In the genomic region with DNA sequence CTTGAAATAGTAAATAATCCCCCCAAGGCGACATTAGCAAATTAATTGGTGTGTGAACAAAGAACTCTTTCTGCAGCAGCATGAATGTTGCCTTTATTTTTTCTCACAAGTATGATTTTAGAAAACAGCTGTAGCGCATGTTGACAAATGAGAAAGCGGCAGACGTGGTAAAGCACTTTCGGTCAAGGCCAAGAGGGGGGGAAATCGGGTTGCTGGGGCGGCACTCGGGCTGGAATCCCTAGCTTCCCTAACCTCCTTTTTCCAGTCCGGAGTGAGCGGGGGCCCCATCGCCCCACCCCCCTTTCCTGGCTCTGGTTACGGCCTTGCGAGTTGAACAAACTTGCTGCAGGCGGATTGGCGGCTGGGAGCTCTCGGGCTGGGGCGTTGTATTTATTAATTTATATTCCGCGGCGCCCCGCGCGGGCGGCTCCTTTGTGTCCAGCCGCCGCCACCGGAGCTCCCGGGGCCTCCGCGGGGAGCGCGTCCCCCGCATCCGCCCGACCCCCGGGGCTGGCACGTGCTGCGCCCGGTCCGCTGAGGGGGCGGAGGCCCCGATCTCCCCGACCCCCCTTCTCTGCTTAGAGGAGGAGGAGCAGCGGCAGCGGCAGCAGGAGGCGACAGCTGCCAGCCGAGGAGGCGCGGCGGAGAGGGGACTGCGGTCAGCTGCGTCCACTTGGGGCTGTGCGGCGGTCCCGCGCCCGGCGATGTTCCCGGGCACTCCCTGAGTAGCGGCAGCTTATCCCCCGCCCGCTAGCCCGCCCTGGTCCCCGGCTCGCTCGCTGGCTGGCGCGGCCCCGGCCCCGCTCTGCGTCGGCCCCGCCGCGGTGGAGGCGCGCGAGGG, we compare ENCODE assay signal across 1 cellular context.
TF ChIP-seq lines count a peak whose summit lies in the region.

A gene with protein sequence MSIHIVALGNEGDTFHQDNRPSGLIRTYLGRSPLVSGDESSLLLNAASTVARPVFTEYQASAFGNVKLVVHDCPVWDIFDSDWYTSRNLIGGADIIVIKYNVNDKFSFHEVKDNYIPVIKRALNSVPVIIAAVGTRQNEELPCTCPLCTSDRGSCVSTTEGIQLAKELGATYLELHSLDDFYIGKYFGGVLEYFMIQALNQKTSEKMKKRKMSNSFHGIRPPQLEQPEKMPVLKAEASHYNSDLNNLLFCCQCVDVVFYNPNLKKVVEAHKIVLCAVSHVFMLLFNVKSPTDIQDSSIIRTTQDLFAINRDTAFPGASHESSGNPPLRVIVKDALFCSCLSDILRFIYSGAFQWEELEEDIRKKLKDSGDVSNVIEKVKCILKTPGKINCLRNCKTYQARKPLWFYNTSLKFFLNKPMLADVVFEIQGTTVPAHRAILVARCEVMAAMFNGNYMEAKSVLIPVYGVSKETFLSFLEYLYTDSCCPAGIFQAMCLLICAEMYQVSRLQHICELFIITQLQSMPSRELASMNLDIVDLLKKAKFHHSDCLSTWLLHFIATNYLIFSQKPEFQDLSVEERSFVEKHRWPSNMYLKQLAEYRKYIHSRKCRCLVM (plus strand): TSS at position 607 of the 841 bp plus-strand sequence. CDS start 347 bp downstream, outside the sequence.

TF ChIP-seq in HepG2, 621 proteins besides CTCF, POLR2A, EP300 and RAD21 (continued from another document and continues in another):
- TF ChIP-seq, protein P1, sequence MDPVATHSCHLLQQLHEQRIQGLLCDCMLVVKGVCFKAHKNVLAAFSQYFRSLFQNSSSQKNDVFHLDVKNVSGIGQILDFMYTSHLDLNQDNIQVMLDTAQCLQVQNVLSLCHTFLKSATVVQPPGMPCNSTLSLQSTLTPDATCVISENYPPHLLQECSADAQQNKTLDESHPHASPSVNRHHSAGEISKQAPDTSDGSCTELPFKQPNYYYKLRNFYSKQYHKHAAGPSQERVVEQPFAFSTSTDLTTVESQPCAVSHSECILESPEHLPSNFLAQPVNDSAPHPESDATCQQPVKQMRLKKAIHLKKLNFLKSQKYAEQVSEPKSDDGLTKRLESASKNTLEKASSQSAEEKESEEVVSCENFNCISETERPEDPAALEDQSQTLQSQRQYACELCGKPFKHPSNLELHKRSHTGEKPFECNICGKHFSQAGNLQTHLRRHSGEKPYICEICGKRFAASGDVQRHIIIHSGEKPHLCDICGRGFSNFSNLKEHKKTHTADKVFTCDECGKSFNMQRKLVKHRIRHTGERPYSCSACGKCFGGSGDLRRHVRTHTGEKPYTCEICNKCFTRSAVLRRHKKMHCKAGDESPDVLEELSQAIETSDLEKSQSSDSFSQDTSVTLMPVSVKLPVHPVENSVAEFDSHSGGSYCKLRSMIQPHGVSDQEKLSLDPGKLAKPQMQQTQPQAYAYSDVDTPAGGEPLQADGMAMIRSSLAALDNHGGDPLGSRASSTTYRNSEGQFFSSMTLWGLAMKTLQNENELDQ (CRISPR knock-in tag; IDR thresholded peaks at IDR 0.05; ENCODE audit: borderline replicate concordance): no peak
- TF ChIP-seq, protein P2, sequence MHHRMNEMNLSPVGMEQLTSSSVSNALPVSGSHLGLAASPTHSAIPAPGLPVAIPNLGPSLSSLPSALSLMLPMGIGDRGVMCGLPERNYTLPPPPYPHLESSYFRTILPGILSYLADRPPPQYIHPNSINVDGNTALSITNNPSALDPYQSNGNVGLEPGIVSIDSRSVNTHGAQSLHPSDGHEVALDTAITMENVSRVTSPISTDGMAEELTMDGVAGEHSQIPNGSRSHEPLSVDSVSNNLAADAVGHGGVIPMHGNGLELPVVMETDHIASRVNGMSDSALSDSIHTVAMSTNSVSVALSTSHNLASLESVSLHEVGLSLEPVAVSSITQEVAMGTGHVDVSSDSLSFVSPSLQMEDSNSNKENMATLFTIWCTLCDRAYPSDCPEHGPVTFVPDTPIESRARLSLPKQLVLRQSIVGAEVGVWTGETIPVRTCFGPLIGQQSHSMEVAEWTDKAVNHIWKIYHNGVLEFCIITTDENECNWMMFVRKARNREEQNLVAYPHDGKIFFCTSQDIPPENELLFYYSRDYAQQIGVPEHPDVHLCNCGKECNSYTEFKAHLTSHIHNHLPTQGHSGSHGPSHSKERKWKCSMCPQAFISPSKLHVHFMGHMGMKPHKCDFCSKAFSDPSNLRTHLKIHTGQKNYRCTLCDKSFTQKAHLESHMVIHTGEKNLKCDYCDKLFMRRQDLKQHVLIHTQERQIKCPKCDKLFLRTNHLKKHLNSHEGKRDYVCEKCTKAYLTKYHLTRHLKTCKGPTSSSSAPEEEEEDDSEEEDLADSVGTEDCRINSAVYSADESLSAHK (CRISPR knock-in tag; IDR thresholded peaks at IDR 0.05; ENCODE audit: borderline replicate concordance): no peak
- TF ChIP-seq NFKBIZ (CRISPR knock-in tag; IDR thresholded peaks at IDR 0.05) (no peak), ZNF317 (CRISPR knock-in tag; IDR thresholded peaks at IDR 0.05) (no peak), RFXAP (CRISPR knock-in tag; IDR thresholded peaks at IDR 0.05; ENCODE audit: borderline replicate concordance) (no peak), ARNTL (CRISPR knock-in tag; IDR thresholded peaks at IDR 0.05) (no peak), ZNF121 (CRISPR knock-in tag; IDR thresholded peaks at IDR 0.05) (no peak; the same call in 1 of the 2 replicates), MED8 (CRISPR knock-in tag; IDR thresholded peaks at IDR 0.05; ENCODE audit: insufficient replicate concordance) (no peak), ZNF839 (CRISPR knock-in tag; IDR thresholded peaks at IDR 0.05; ENCODE audit: borderline replicate concordance) (no peak), FOXC1 (CRISPR knock-in tag; IDR thresholded peaks at IDR 0.05; ENCODE audit: borderline replicate concordance) (peak; percentile 56; the same call in 1 of the 2 replicates), HNRNPL (IDR thresholded peaks at IDR 0.05; ENCODE audit: low read depth, low read length) (0 out of 2 replicates have a peak, but pooled peaks have one; percentile 23), FOXA3 (CRISPR knock-in tag; IDR thresholded peaks at IDR 0.05) (peak; percentile 69), RARG (CRISPR knock-in tag; IDR thresholded peaks at IDR 0.05; ENCODE audit: low read depth) (no peak), ZFP36 (IDR thresholded peaks at IDR 0.05; ENCODE audit: borderline replicate concordance, low read depth, low read length, partially characterized antibody) (no peak), TAF1 (CRISPR knock-in tag; IDR thresholded peaks at IDR 0.05) (peak; percentile 48), KAT2B (IDR thresholded peaks at IDR 0.05; ENCODE audit: borderline replicate concordance, low read depth, low read length) (no peak), FIP1L1 (IDR thresholded peaks at IDR 0.05; ENCODE audit: borderline replicate concordance, insufficient read depth, low read depth, low read length) (no peak), ZNF788 (CRISPR knock-in tag; IDR thresholded peaks at IDR 0.05; ENCODE audit: borderline replicate concordance) (0 out of 2 replicates have a peak, but pooled peaks have one; percentile 13), HOXD1 (CRISPR knock-in tag; IDR thresholded peaks at IDR 0.05) (no peak), RXRA (CRISPR knock-in tag; IDR thresholded peaks at IDR 0.05) (peak; percentile 61; the same call in 1 of the 2 replicates), XBP1 (CRISPR knock-in tag; IDR thresholded peaks at IDR 0.05) (no peak), NR2C2 (CRISPR knock-in tag; IDR thresholded peaks at IDR 0.05; ENCODE audit: borderline replicate concordance) (no peak), JUN (CRISPR knock-in tag; IDR thresholded peaks at IDR 0.05) (no peak), GABPB1 (CRISPR knock-in tag; IDR thresholded peaks at IDR 0.05) (peak; percentile 31; the same call in 1 of the 2 replicates), NFATC3 (CRISPR knock-in tag; IDR thresholded peaks at IDR 0.05) (no peak), ZNF775 (CRISPR knock-in tag; IDR thresholded peaks at IDR 0.05; ENCODE audit: borderline replicate concordance) (no peak), CCDC6 (CRISPR knock-in tag; IDR thresholded peaks at IDR 0.05) (no peak), SPEN (CRISPR knock-in tag; IDR thresholded peaks at IDR 0.05; ENCODE audit: low read depth) (peak; percentile 64; the same call in 1 of the 2 replicates)
- TF ChIP-seq, protein P3, sequence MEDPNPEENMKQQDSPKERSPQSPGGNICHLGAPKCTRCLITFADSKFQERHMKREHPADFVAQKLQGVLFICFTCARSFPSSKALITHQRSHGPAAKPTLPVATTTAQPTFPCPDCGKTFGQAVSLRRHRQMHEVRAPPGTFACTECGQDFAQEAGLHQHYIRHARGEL (CRISPR knock-in tag; IDR thresholded peaks at IDR 0.05): no peak
- TF ChIP-seq, protein P4, sequence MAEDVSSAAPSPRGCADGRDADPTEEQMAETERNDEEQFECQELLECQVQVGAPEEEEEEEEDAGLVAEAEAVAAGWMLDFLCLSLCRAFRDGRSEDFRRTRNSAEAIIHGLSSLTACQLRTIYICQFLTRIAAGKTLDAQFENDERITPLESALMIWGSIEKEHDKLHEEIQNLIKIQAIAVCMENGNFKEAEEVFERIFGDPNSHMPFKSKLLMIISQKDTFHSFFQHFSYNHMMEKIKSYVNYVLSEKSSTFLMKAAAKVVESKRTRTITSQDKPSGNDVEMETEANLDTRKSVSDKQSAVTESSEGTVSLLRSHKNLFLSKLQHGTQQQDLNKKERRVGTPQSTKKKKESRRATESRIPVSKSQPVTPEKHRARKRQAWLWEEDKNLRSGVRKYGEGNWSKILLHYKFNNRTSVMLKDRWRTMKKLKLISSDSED (CRISPR knock-in tag; IDR thresholded peaks at IDR 0.05): no peak
- TF ChIP-seq, protein P5, sequence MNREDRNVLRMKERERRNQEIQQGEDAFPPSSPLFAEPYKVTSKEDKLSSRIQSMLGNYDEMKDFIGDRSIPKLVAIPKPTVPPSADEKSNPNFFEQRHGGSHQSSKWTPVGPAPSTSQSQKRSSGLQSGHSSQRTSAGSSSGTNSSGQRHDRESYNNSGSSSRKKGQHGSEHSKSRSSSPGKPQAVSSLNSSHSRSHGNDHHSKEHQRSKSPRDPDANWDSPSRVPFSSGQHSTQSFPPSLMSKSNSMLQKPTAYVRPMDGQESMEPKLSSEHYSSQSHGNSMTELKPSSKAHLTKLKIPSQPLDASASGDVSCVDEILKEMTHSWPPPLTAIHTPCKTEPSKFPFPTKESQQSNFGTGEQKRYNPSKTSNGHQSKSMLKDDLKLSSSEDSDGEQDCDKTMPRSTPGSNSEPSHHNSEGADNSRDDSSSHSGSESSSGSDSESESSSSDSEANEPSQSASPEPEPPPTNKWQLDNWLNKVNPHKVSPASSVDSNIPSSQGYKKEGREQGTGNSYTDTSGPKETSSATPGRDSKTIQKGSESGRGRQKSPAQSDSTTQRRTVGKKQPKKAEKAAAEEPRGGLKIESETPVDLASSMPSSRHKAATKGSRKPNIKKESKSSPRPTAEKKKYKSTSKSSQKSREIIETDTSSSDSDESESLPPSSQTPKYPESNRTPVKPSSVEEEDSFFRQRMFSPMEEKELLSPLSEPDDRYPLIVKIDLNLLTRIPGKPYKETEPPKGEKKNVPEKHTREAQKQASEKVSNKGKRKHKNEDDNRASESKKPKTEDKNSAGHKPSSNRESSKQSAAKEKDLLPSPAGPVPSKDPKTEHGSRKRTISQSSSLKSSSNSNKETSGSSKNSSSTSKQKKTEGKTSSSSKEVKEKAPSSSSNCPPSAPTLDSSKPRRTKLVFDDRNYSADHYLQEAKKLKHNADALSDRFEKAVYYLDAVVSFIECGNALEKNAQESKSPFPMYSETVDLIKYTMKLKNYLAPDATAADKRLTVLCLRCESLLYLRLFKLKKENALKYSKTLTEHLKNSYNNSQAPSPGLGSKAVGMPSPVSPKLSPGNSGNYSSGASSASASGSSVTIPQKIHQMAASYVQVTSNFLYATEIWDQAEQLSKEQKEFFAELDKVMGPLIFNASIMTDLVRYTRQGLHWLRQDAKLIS (CRISPR knock-in tag; IDR thresholded peaks at IDR 0.05): peak; percentile 19; the same call in 1 of the 2 replicates
- TF ChIP-seq, protein P6, sequence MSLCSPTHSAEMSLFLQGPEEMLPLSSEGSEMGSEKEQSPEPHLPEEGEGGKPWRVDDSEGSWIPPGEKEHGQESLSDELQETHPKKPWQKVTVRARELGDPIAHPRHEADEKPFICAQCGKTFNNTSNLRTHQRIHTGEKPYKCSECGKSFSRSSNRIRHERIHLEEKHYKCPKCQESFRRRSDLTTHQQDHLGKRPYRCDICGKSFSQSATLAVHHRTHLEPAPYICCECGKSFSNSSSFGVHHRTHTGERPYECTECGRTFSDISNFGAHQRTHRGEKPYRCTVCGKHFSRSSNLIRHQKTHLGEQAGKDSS (CRISPR knock-in tag; IDR thresholded peaks at IDR 0.05; ENCODE audit: borderline replicate concordance, low read depth): no peak
- TF ChIP-seq, protein P7, sequence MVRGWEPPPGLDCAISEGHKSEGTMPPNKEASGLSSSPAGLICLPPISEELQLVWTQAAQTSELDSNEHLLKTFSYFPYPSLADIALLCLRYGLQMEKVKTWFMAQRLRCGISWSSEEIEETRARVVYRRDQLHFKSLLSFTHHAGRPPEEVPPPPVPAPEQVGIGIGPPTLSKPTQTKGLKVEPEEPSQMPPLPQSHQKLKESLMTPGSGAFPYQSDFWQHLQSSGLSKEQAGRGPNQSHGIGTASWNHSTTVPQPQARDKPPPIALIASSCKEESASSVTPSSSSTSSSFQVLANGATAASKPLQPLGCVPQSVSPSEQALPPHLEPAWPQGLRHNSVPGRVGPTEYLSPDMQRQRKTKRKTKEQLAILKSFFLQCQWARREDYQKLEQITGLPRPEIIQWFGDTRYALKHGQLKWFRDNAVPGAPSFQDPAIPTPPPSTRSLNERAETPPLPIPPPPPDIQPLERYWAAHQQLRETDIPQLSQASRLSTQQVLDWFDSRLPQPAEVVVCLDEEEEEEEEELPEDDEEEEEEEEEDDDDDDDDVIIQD (CRISPR knock-in tag; IDR thresholded peaks at IDR 0.05; ENCODE audit: low read depth): no peak
- TF ChIP-seq, protein P8, sequence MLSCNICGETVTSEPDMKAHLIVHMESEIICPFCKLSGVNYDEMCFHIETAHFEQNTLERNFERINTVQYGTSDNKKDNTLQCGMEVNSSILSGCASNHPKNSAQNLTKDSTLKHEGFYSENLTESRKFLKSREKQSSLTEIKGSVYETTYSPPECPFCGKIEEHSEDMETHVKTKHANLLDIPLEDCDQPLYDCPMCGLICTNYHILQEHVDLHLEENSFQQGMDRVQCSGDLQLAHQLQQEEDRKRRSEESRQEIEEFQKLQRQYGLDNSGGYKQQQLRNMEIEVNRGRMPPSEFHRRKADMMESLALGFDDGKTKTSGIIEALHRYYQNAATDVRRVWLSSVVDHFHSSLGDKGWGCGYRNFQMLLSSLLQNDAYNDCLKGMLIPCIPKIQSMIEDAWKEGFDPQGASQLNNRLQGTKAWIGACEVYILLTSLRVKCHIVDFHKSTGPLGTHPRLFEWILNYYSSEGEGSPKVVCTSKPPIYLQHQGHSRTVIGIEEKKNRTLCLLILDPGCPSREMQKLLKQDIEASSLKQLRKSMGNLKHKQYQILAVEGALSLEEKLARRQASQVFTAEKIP (CRISPR knock-in tag; IDR thresholded peaks at IDR 0.05; ENCODE audit: borderline replicate concordance): no peak
- TF ChIP-seq, protein P9, sequence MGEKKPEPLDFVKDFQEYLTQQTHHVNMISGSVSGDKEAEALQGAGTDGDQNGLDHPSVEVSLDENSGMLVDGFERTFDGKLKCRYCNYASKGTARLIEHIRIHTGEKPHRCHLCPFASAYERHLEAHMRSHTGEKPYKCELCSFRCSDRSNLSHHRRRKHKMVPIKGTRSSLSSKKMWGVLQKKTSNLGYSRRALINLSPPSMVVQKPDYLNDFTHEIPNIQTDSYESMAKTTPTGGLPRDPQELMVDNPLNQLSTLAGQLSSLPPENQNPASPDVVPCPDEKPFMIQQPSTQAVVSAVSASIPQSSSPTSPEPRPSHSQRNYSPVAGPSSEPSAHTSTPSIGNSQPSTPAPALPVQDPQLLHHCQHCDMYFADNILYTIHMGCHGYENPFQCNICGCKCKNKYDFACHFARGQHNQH (CRISPR knock-in tag; IDR thresholded peaks at IDR 0.05): no peak
